ENCODE assay signal across 20 cellular contexts in genomic region chr17:17532991-17533390, GRCh38.
"Had no signal": no experiment of that assay in that cellular context is flagged by ENCODE, and none has a peak within 500 bp of the region (broad histone marks: within the 10 kb centered on the region; RNA-seq: fewer than 3 reads in every experiment).

No MANE protein-coding gene starts in this region.

- H3K27me3 Mint-ChIP-seq: effector memory CD8-positive, alpha-beta T cell; memory B cell had no signal

- H3K27me3 ChIP-seq: esophagus muscularis mucosa, foreskin keratinocyte, heart right ventricle, left lung, ovary, right atrium auricular region, stomach had no signal

- H3K4me3 ChIP-seq: esophagus muscularis mucosa, heart right ventricle, left lung, lower lobe of right lung, ovary, right atrium auricular region, stomach had no signal

- FAIRE-seq: small intestine had no signal

- H3K4me3 Mint-ChIP-seq: effector memory CD8-positive, alpha-beta T cell; memory B cell; mesothelial cell of epicardium; natural killer cell; neural crest cell had no signal

- H3K4me1 Mint-ChIP-seq: memory B cell, natural killer cell, neural crest cell had no signal

- H3K36me3 ChIP-seq: esophagus muscularis mucosa, heart right ventricle, left lung, lower lobe of right lung, ovary, right atrium auricular region, stomach had no signal

- H3K9me3 Mint-ChIP-seq: effector memory CD8-positive, alpha-beta T cell; memory B cell; natural killer cell; neural crest cell had no signal

- H3K27ac ChIP-seq: epithelial cell of prostate, esophagus muscularis mucosa, foreskin keratinocyte, heart right ventricle, left lung, lower lobe of right lung, ovary had no signal

- H3K9me3 ChIP-seq: esophagus muscularis mucosa, left lung, lower lobe of right lung, ovary, right atrium auricular region, stomach had no signal

- H3K27ac Mint-ChIP-seq: memory B cell, mesothelial cell of epicardium, natural killer cell had no signal

- H3K4me1 ChIP-seq: foreskin keratinocyte had no signal

- DNase-seq: effector memory CD8-positive, alpha-beta T cell; foreskin keratinocyte; heart right ventricle; hypothalamus; kidney glomerular epithelial cell; lower lobe of right lung; natural killer cell; ovary; small intestine; stimulated activated CD4-positive, alpha-beta T cell treated with anti-CD3 and anti-CD28 coated beads, Interleukin-12 subunit alpha, Interleukin-12 subunit beta, amount 100 ng/mL, for 4 hours; stimulated activated naive CD4-positive, alpha-beta T cell; stomach; trophoblast cell had no signal

- H3K36me3 Mint-ChIP-seq: memory B cell, mesothelial cell of epicardium, natural killer cell had no signal

- ATAC-seq: effector memory CD8-positive, alpha-beta T cell; foreskin keratinocyte; heart right ventricle; left lung; lower lobe of right lung; natural killer cell had no signal
